ENCODE assay signal across 8 cellular contexts in the genomic region with DNA sequence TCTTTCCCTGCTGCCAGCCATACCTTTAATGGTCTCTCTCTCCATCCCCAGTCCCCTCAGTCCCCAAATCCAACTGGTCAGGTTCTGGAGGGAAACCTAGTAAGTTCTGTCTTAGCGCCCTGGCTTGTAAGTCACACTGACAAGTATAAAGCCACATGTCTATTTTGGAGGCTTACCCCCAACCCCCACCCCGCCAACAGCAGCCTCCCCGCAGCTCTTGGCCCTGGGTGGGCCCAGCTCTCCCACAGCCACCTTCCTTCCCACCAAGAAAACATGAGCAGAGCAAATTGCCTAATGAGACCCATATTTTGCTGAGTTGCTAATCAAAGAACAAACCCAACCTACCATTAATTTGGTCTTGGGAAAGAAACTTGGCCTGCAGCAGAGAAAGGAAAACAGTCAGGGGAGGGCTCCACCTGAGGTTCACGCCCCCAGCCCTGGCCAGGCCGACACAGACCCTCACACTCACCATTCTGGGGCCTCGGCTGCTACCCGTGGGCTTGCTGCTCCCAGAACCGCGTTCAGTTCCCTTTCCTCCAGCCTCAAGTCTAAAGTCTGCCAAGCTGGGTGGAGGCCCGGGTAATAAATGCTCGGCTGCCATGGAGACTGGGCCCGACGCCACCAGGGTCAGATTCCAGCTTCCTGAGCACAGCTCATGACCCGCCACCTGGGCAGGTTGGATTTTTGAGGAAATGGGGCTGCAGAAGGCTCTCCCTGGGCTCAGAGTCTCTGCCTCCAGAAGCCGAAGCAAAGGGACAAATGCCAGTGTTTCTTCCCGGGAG. TPM values are rescaled to one million over a fixed set of nuclear protein-coding genes. Genes with fewer than 3 reads are reported as not detected.
DNase-seq lines count a peak whose midpoint lies in the region; ATAC-seq and TF ChIP-seq lines count a peak whose summit lies in the region.

A gene with protein sequence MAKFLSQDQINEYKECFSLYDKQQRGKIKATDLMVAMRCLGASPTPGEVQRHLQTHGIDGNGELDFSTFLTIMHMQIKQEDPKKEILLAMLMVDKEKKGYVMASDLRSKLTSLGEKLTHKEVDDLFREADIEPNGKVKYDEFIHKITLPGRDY (minus strand): TSS at position 557 of the 782 bp plus-strand sequence. CDS start 85 bp downstream, at position 472.

- H3K36me3 ChIP-seq in colonic mucosa, result no peaks in the 10 kb centered on the region

- peak within 1 kb of the TSS; percentile 36 for H3K4me3 ChIP-seq in colonic mucosa
- H3K4me3 ChIP-seq in mononuclear cell (ENCODE audit: low read length), result peak within 1 kb of the TSS; percentile 32

- intact Hi-C loops in colonic mucosa (cut with DNase I), result no loop called here

- no peak within 1 kb of the TSS for H3K27ac Mint-ChIP-seq in stimulated activated memory B cell treated with anti-CD40 and anti-IgM and Interleukin-4, amounts not matched to agents 10 μg/mL and 1 μg/mL and 100 μg/mL, for 72 hours
- H3K27ac Mint-ChIP-seq in immature natural killer cell, result no peak within 1 kb of the TSS

- H3K27me3 Mint-ChIP-seq in stimulated activated memory B cell treated with anti-CD40 and anti-IgM and Interleukin-4, amounts not matched to agents 10 μg/mL and 1 μg/mL and 100 μg/mL, for 72 hours, result no peaks in the 10 kb centered on the region
- H3K27me3 Mint-ChIP-seq in immature natural killer cell (ENCODE audit: low read depth in 3 of 3), result no peaks in the 10 kb centered on the region

- no peak for TF ChIP-seq CTCF in colonic mucosa (IDR thresholded peaks at IDR 0.05)

- H3K4me1 ChIP-seq in colonic mucosa (peaks cover 16% of the 10 kb centered on the region), mononuclear cell (ENCODE audit: insufficient read depth, low read length) (peaks cover 65% of the 10 kb centered on the region)

- DNase-seq in AG08395 (ENCODE audit: low spot score), result peak; percentile 73
- peak; percentile 95 for DNase-seq in LoVo (ENCODE audit: low spot score)
- peak; percentile 95 for DNase-seq in colonic mucosa
- DNase-seq in immature natural killer cell, result no peak

- peaks cover 22% of the 10 kb centered on the region for H3K4me1 Mint-ChIP-seq in stimulated activated memory B cell treated with anti-CD40 and anti-IgM and Interleukin-4, amounts not matched to agents 10 μg/mL and 1 μg/mL and 100 μg/mL, for 72 hours
- H3K4me1 Mint-ChIP-seq in immature natural killer cell, result peaks cover 3 to 5% of the 10 kb centered on the region in 2 donors

- peak within 1 kb of the TSS; percentile 96 for H3K27ac ChIP-seq in colonic mucosa

- H3K36me3 Mint-ChIP-seq in stimulated activated memory B cell treated with anti-CD40 and anti-IgM and Interleukin-4, amounts not matched to agents 10 μg/mL and 1 μg/mL and 100 μg/mL, for 72 hours, result peaks cover 11% of the 10 kb centered on the region
- no peaks in the 10 kb centered on the region for H3K36me3 Mint-ChIP-seq in immature natural killer cell

- H3K4me3 Mint-ChIP-seq in stimulated activated memory B cell treated with anti-CD40 and anti-IgM and Interleukin-4, amounts not matched to agents 10 μg/mL and 1 μg/mL and 100 μg/mL, for 72 hours, result no peak within 1 kb of the TSS
- no peak within 1 kb of the TSS for H3K4me3 Mint-ChIP-seq in immature natural killer cell

- no peaks in the 10 kb centered on the region for H3K9me3 Mint-ChIP-seq in stimulated activated memory B cell treated with anti-CD40 and anti-IgM and Interleukin-4, amounts not matched to agents 10 μg/mL and 1 μg/mL and 100 μg/mL, for 72 hours
- H3K9me3 Mint-ChIP-seq in immature natural killer cell, result no peaks in the 10 kb centered on the region

- H3K9me3 ChIP-seq in colonic mucosa (no peaks in the 10 kb centered on the region), mononuclear cell (ENCODE audit: low read depth, low read length) (no peaks in the 10 kb centered on the region)

- ATAC-seq in HG02884 (IDR thresholded peaks at IDR 0.05; ENCODE audit: unreplicated experiment), result no peak
- ATAC-seq in GM21786 (IDR thresholded peaks at IDR 0.05; ENCODE audit: unreplicated experiment), result no peak
- no peak for ATAC-seq in stimulated activated memory B cell treated with anti-CD40 and anti-IgM and Interleukin-4, amounts not matched to agents 10 μg/mL and 1 μg/mL and 100 μg/mL, for 72 hours

- no peaks in the 10 kb centered on the region for H3K27me3 ChIP-seq in colonic mucosa
- no peaks in the 10 kb centered on the region for H3K27me3 ChIP-seq in mononuclear cell (ENCODE audit: insufficient read depth, low read length)

- peak within 1 kb of the TSS; percentile 64 to 95 for H3K9ac ChIP-seq in colonic mucosa (ENCODE audit: low read depth in 2 of 2, low read length in 2 of 2)

RNA-seq across cellular contexts. Expression of the gene that starts here (rescaled TPM):
- total RNA-seq in colonic mucosa (100 to 1,000 TPM; 111 to 126 TPM), mononuclear cell (5.2 TPM)
- 1 to 10 TPM in 1 of 3 donors, under 1 TPM in 1, not detected in 1; 0.37 to 4.2 TPM for polyA plus RNA-seq in immature natural killer cell

Comparison
In these comparisons a context has a peak if more than half of its experiments do, and no peak if none do; other contexts are left out.
1. RNA of the gene that starts here (total RNA-seq): 111 to 126 TPM in colonic mucosa; 5.2 TPM in mononuclear cell (single experiment); every median in the first group is over 10 times any median in the second.
2. DNase-seq: peak in AG08395 (single experiment), LoVo (single experiment) and colonic mucosa (single experiment); none in immature natural killer cell (0 of 3).